Comparison of ENCODE assay signal across 37 cellular contexts in genomic region chr3:26750263-26750662, GRCh38.
DNase-seq lines count a peak whose midpoint lies in the region; ATAC-seq, FAIRE-seq and TF ChIP-seq lines count a peak whose summit lies in the region.
"Had no signal": no experiment of that assay in that cellular context is flagged by ENCODE, and none has a peak within 500 bp of the region (broad histone marks: within the 10 kb centered on the region; RNA-seq: fewer than 3 reads in every experiment).

No MANE protein-coding gene starts in this region.

- intact Hi-C loops in kidney (cut with DNase I): no loop called here
- intact Hi-C loops in aorta (cut with DNase I): no loop called here
- intact Hi-C loops in lower lobe of right lung (cut with DNase I): no loop called here

- FAIRE-seq in kidney (lab: Jason Lieb, UNC): no peak
- FAIRE-seq: A204.1, A549, D721Med had no signal

- H3K9me3 ChIP-seq in kidney (ENCODE audit: control insufficient read depth in 1 of 2, low read length in 2 of 2): no peaks in the 10 kb centered on the region
- no peaks in the 10 kb centered on the region for H3K9me3 ChIP-seq in neural progenitor cell (ENCODE audit: low read depth)
- no peaks in the 10 kb centered on the region for H3K9me3 ChIP-seq in aorta (ENCODE audit: control insufficient read depth, low read length)
- H3K9me3 ChIP-seq in lower lobe of right lung: no peaks in the 10 kb centered on the region
- H3K9me3 ChIP-seq: A549, BE2C, BLaER1, Caco-2 had no signal

- no peak overlapping the region for H3K4me2 ChIP-seq in neural progenitor cell
- H3K4me2 ChIP-seq: A549; BLaER1; BLaER1 treated with 17β-estradiol and CSF1 and Interleukin-3, amounts not matched to agents 10 nM and 100 nM had no signal

- no peaks in the 10 kb centered on the region for H3K36me3 Mint-ChIP-seq in neural progenitor cell
- no peaks in the 10 kb centered on the region for H3K36me3 Mint-ChIP-seq in stimulated activated memory B cell treated with anti-CD40 and anti-IgM and Interleukin-4, amounts not matched to agents 10 μg/mL and 1 μg/mL and 100 μg/mL, for 72 hours
- H3K36me3 Mint-ChIP-seq: CD14-positive monocyte; CD4-positive, alpha-beta memory T cell; CD4-positive, CD25-positive, alpha-beta regulatory T cell; CD8-positive, alpha-beta memory T cell; CD8-positive, alpha-beta T cell had no signal

- ATAC-seq in stimulated activated memory B cell treated with anti-CD40 and anti-IgM and Interleukin-4, amounts not matched to agents 10 μg/mL and 1 μg/mL and 100 μg/mL, for 72 hours: peak; percentile 27
- ATAC-seq in aorta (ENCODE audit: low FRiP score) (peak; percentile 38), HG02763 (IDR thresholded peaks at IDR 0.05; ENCODE audit: unreplicated experiment) (no peak), lower lobe of right lung (no peak)
- ATAC-seq: A549; CD8-positive, alpha-beta T cell had no signal

- no peak overlapping the region for H2AFZ ChIP-seq in neural progenitor cell (replicated peaks)

- DNase-seq in kidney (peak; percentile 59), neural progenitor cell (ENCODE audit: low spot score) (no peak), aorta (no peak), lower lobe of right lung (no peak), hippocampal formation (lab: John Stamatoyannopoulos, UW) (no peak)
- no peak for DNase-seq in activated CD4-positive, CD25-positive, alpha-beta regulatory T cell (lab: John Stamatoyannopoulos, UW)
- DNase-seq: 8988T; ACHN; AML-193; BE2C; C1 segment of cervical spinal cord; Caco-2; Calu3; CD4-positive, alpha-beta memory T cell; CD4-positive, alpha-beta T cell; CD4-positive, CD25-positive, alpha-beta regulatory T cell; CD8-positive, alpha-beta memory T cell; CD8-positive, alpha-beta T cell; COR-L47; DMS 273 treated with DMSO at 0.1 percent for 48 hours; DMS153; DMS53; DMS79; DMS79 treated with DMSO at 0.1 percent for 48 hours; DND-41; EL had no signal

- H3K9ac ChIP-seq in kidney (ENCODE audit: low read length in 2 of 2): no peak overlapping the region
- no peak overlapping the region for H3K9ac ChIP-seq in neural progenitor cell
- H3K9ac ChIP-seq: BLaER1; BLaER1 treated with 17β-estradiol and CSF1 and Interleukin-3, amounts not matched to agents 10 nM and 100 nM had no signal

- no peaks in the 10 kb centered on the region for H3K4me1 ChIP-seq in kidney (ENCODE audit: control insufficient read depth in 1 of 2, insufficient read depth in 1 of 2, low read depth in 1 of 2, low read length in 2 of 2)
- H3K4me1 ChIP-seq in neural progenitor cell: no peaks in the 10 kb centered on the region
- no peaks in the 10 kb centered on the region for H3K4me1 ChIP-seq in aorta (ENCODE audit: control insufficient read depth in 1 of 2, insufficient read depth in 2 of 2, low read length in 2 of 2)
- no peaks in the 10 kb centered on the region for H3K4me1 ChIP-seq in lower lobe of right lung
- H3K4me1 ChIP-seq: A549; BE2C; BLaER1; BLaER1 treated with 17β-estradiol and CSF1 and Interleukin-3, amounts not matched to agents 10 nM and 100 nM; Caco-2 had no signal

- TF ChIP-seq CTCF in kidney (IDR thresholded peaks at IDR 0.05; ENCODE audit: borderline replicate concordance, extremely low read depth, insufficient read depth): no peak
- TF ChIP-seq CTCF in neural progenitor cell (IDR thresholded peaks at IDR 0.05): no peak
- TF ChIP-seq CTCF in lower lobe of right lung (IDR thresholded peaks at IDR 0.05): no peak

- H3K27me3 ChIP-seq in neural progenitor cell: no peaks in the 10 kb centered on the region
- no peaks in the 10 kb centered on the region for H3K27me3 ChIP-seq in aorta (ENCODE audit: control insufficient read depth in 1 of 2, insufficient read depth in 2 of 2, low read length in 1 of 2)
- no peaks in the 10 kb centered on the region for H3K27me3 ChIP-seq in lower lobe of right lung (ENCODE audit: low read depth)
- H3K27me3 ChIP-seq: BE2C; BLaER1; BLaER1 treated with 17β-estradiol and CSF1 and Interleukin-3, amounts not matched to agents 10 nM and 100 nM had no signal

- H3K4me3 ChIP-seq in kidney (ENCODE audit: low read length in 2 of 2) (no peak overlapping the region), neural progenitor cell (no peak overlapping the region), aorta (ENCODE audit: low read length in 2 of 2) (no peak overlapping the region), lower lobe of right lung (no peak overlapping the region)
- H3K4me3 ChIP-seq: A549; BLaER1; BLaER1 treated with 17β-estradiol and CSF1 and Interleukin-3, amounts not matched to agents 10 nM and 100 nM had no signal

- no peak overlapping the region for H3K4me3 Mint-ChIP-seq in neural progenitor cell
- no peak overlapping the region for H3K4me3 Mint-ChIP-seq in stimulated activated memory B cell treated with anti-CD40 and anti-IgM and Interleukin-4, amounts not matched to agents 10 μg/mL and 1 μg/mL and 100 μg/mL, for 72 hours
- H3K4me3 Mint-ChIP-seq: B cell; CD14-positive monocyte; CD4-positive, alpha-beta memory T cell; CD4-positive, alpha-beta T cell; CD4-positive, CD25-positive, alpha-beta regulatory T cell; CD8-positive, alpha-beta memory T cell; CD8-positive, alpha-beta T cell had no signal

- no peaks in the 10 kb centered on the region for H3K9me3 Mint-ChIP-seq in neural progenitor cell
- peaks cover 6% of the 10 kb centered on the region for H3K9me3 Mint-ChIP-seq in stimulated activated memory B cell treated with anti-CD40 and anti-IgM and Interleukin-4, amounts not matched to agents 10 μg/mL and 1 μg/mL and 100 μg/mL, for 72 hours

- no peaks in the 10 kb centered on the region for H3F3A ChIP-seq in neural progenitor cell (ENCODE audit: low read depth)

- no peaks in the 10 kb centered on the region for H3K79me2 ChIP-seq in neural progenitor cell (ENCODE audit: low read depth)

- no peaks in the 10 kb centered on the region for H3K27me3 Mint-ChIP-seq in neural progenitor cell (ENCODE audit: insufficient read depth, low read depth)
- H3K27me3 Mint-ChIP-seq in stimulated activated memory B cell treated with anti-CD40 and anti-IgM and Interleukin-4, amounts not matched to agents 10 μg/mL and 1 μg/mL and 100 μg/mL, for 72 hours: no peaks in the 10 kb centered on the region
- H3K27me3 Mint-ChIP-seq: B cell; CD4-positive, alpha-beta memory T cell; CD4-positive, alpha-beta T cell; CD4-positive, CD25-positive, alpha-beta regulatory T cell; CD8-positive, alpha-beta memory T cell had no signal

- no peak overlapping the region for H3K27ac ChIP-seq in kidney (ENCODE audit: low read depth in 2 of 2, low read length in 2 of 2)
- no peak overlapping the region for H3K27ac ChIP-seq in neural progenitor cell
- H3K27ac ChIP-seq in aorta (ENCODE audit: low read depth in 1 of 2, low read length in 2 of 2): no peak overlapping the region
- no peak overlapping the region for H3K27ac ChIP-seq in lower lobe of right lung
- H3K27ac ChIP-seq: 22Rv1; A549; BLaER1; BLaER1 treated with 17β-estradiol and CSF1 and Interleukin-3, amounts not matched to agents 10 nM and 100 nM; C4-2B had no signal

- peak overlapping the region; percentile 53 for H3K27ac Mint-ChIP-seq in neural progenitor cell
- H3K27ac Mint-ChIP-seq in stimulated activated memory B cell treated with anti-CD40 and anti-IgM and Interleukin-4, amounts not matched to agents 10 μg/mL and 1 μg/mL and 100 μg/mL, for 72 hours: no peak overlapping the region
- H3K27ac Mint-ChIP-seq: B cell; CD14-positive monocyte; CD4-positive, alpha-beta memory T cell; CD4-positive, alpha-beta T cell; CD4-positive, CD25-positive, alpha-beta regulatory T cell; CD8-positive, alpha-beta memory T cell; CD8-positive, alpha-beta T cell had no signal

- no peaks in the 10 kb centered on the region for H3K4me1 Mint-ChIP-seq in neural progenitor cell
- no peaks in the 10 kb centered on the region for H3K4me1 Mint-ChIP-seq in stimulated activated memory B cell treated with anti-CD40 and anti-IgM and Interleukin-4, amounts not matched to agents 10 μg/mL and 1 μg/mL and 100 μg/mL, for 72 hours
- H3K4me1 Mint-ChIP-seq: B cell; CD14-positive monocyte; CD4-positive, alpha-beta memory T cell; CD4-positive, CD25-positive, alpha-beta regulatory T cell; CD8-positive, alpha-beta memory T cell had no signal

- no peaks in the 10 kb centered on the region for H4K20me1 ChIP-seq in neural progenitor cell (ENCODE audit: low read depth)
- H4K20me1 ChIP-seq: BLaER1; BLaER1 treated with 17β-estradiol and CSF1 and Interleukin-3, amounts not matched to agents 10 nM and 100 nM had no signal

- H3K36me3 ChIP-seq in kidney (ENCODE audit: control insufficient read depth in 1 of 2, insufficient read depth in 2 of 2, low read length in 2 of 2) (no peaks in the 10 kb centered on the region), neural progenitor cell (no peaks in the 10 kb centered on the region), aorta (ENCODE audit: control insufficient read depth in 1 of 2, insufficient read depth in 2 of 2, low read length in 1 of 2) (no peaks in the 10 kb centered on the region), lower lobe of right lung (no peaks in the 10 kb centered on the region)
- H3K36me3 ChIP-seq: BE2C; BLaER1; BLaER1 treated with 17β-estradiol and CSF1 and Interleukin-3, amounts not matched to agents 10 nM and 100 nM had no signal

- WGBS in aorta, 2 donors: 75 to 84% methylated on average over 2 of the region's 2 CpGs

Comparison
In these comparisons a context has a peak if more than half of its experiments do, and no peak if none do; other contexts are left out.
1. ATAC-seq: peak in stimulated activated memory B cell treated with anti-CD40 and anti-IgM and Interleukin-4, amounts not matched to agents 10 μg/mL and 1 μg/mL and 100 μg/mL, for 72 hours (single experiment) and aorta (single experiment); none in HG02763 (single experiment) and lower lobe of right lung (0 of 2).